Comparison of ENCODE assay signal across 7 cellular contexts in genomic region chr5:92265804-92266203, GRCh38.
"Had no signal": no experiment of that assay in that cellular context is flagged by ENCODE, and none has a peak within 500 bp of the region (broad histone marks: within the 10 kb centered on the region; RNA-seq: fewer than 3 reads in every experiment).

No MANE protein-coding gene starts in this region.

- H3K4me3 ChIP-seq: GM12878 had no signal

- FAIRE-seq: GM12878, GM12891, GM12892, GM18507, GM19239 had no signal

- ATAC-seq: GM12878 had no signal

- DNase-seq: GDM1, GF-D8 had no signal
